12 cellular contexts compared by ENCODE assay signal in the genomic region with DNA sequence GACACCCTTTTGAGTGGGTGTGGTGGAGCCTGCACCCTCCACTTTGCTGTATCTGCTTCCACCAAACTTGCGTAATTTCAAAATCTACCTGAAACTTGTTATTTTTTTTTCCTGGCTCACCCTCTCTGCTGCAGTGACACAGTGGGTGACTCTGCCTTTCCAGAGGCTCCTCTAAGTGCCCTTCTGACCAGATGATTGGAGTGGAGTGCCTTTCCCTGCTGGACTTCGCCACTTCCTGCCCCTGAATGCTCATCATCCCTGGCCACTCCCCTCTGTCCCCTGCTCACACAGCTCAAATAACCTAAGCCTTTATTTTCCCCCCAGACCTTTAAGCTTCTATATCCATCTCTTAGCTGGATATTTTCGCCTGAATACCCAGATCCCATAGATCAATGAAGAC.
DNase-seq lines count a peak whose midpoint lies in the region; ATAC-seq and TF ChIP-seq lines count a peak whose summit lies in the region.
"Had no signal": no experiment of that assay in that cellular context is flagged by ENCODE, and none has a peak within 500 bp of the region (broad histone marks: within the 10 kb centered on the region; RNA-seq: fewer than 3 reads in every experiment).

No MANE protein-coding gene starts in this region.

- no peaks in the 10 kb centered on the region for H3K27me3 Mint-ChIP-seq in activated naive CD4-positive, alpha-beta T cell treated with anti-CD3 and anti-CD28 coated beads, Interleukin-2, amount 50 U/mL, for 24 hours

- DNase-seq in activated naive CD4-positive, alpha-beta T cell treated with Interleukin-2 at 50 U/mL for 16 hours, result no peak
- no peak for DNase-seq in left colon
- peak; percentile 61 to 67 for DNase-seq in thyroid gland
- no peak for DNase-seq in stimulated activated effector memory CD8-positive, alpha-beta T cell treated with anti-CD3 and anti-CD28 coated beads, Interleukin-12 subunit alpha, Interleukin-12 subunit beta, amount 100 ng/mL, for 72 hours (ENCODE audit: low spot score in 2 of 2)
- DNase-seq in heart right ventricle, result no peak
- DNase-seq: Caco-2; CD8-positive, alpha-beta memory T cell; GM23248; H7 had no signal

- 0 out of 2 replicates have a peak overlapping the region, but pooled peaks have one; percentile 25 for H2AFZ ChIP-seq in Loucy (ENCODE audit: low read length)
- H2AFZ ChIP-seq: GM23248 had no signal

- no peaks in the 10 kb centered on the region for H3K36me3 ChIP-seq in Loucy (ENCODE audit: insufficient read depth, low read length)
- H3K36me3 ChIP-seq in thyroid gland, result no peaks in the 10 kb centered on the region
- no peaks in the 10 kb centered on the region for H3K36me3 ChIP-seq in heart right ventricle

- no peaks in the 10 kb centered on the region for H4K20me1 ChIP-seq in Loucy (ENCODE audit: insufficient read depth, low read length, poor library complexity, severe bottlenecking)

- intact Hi-C loops in left colon (cut with DNase I, micrococcal nuclease), result no loop called here
- intact Hi-C loops in thyroid gland (cut with DNase I), result no loop called here
- intact Hi-C loops in heart right ventricle (cut with DNase I), result no loop called here

- TF ChIP-seq POLR2A in thyroid gland (IDR thresholded peaks at IDR 0.05), result no peak

- ATAC-seq in left colon (peak; percentile 63), heart right ventricle (no peak)
- ATAC-seq in stimulated activated effector memory CD8-positive, alpha-beta T cell treated with anti-CD3 and anti-CD28 coated beads, Interleukin-12 subunit alpha, Interleukin-12 subunit beta, amount 100 ng/mL, for 72 hours, result no peak

- H3K4me3 ChIP-seq in Loucy (ENCODE audit: low read length, poor library complexity, severe bottlenecking) (no peak overlapping the region), thyroid gland (replicated peaks in 1 of 3) (no peak overlapping the region), heart right ventricle (no peak overlapping the region)
- H3K4me3 ChIP-seq: GM23248 had no signal

- no peak overlapping the region for H3K27ac ChIP-seq in thyroid gland
- no peak overlapping the region for H3K27ac ChIP-seq in heart right ventricle
- H3K27ac ChIP-seq: GM23248 had no signal

- TF ChIP-seq CTCF in Loucy (conservative IDR thresholded peaks at IDR 0.05; ENCODE audit: low read length) (no peak), thyroid gland (IDR thresholded peaks at IDR 0.05) (no peak), heart right ventricle (IDR thresholded peaks at IDR 0.05) (no peak)

- H3K4me2 ChIP-seq in Loucy (ENCODE audit: low read depth, low read length, poor library complexity, severe bottlenecking), result no peak overlapping the region

- H3K4me3 Mint-ChIP-seq in activated naive CD4-positive, alpha-beta T cell treated with anti-CD3 and anti-CD28 coated beads, Interleukin-2, amount 50 U/mL, for 24 hours, result no peak overlapping the region
- no peak overlapping the region for H3K4me3 Mint-ChIP-seq in stimulated activated effector memory CD8-positive, alpha-beta T cell treated with anti-CD3 and anti-CD28 coated beads, Interleukin-12 subunit alpha, Interleukin-12 subunit beta, amount 100 ng/mL, for 72 hours
- H3K4me3 Mint-ChIP-seq: CD8-positive, alpha-beta memory T cell; IgD-negative memory B cell had no signal

- no peaks in the 10 kb centered on the region for H3K9me2 ChIP-seq in Loucy (replicated peaks; ENCODE audit: low read depth, low read length)

- H3K4me1 ChIP-seq in Loucy (ENCODE audit: insufficient read depth, low read length, poor library complexity, severe bottlenecking) (peaks cover 24% of the 10 kb centered on the region), thyroid gland (peaks cover 0 to 6% of the 10 kb centered on the region in 2 donors), heart right ventricle (peaks cover 0 to 12% (median 0%) of the 10 kb centered on the region in 9 donors)
- H3K4me1 ChIP-seq: Caco-2 had no signal

- H3K79me2 ChIP-seq in Loucy (ENCODE audit: insufficient read depth, low read length), result no peaks in the 10 kb centered on the region

- peaks cover 6% of the 10 kb centered on the region; the same call in 1 of the 2 replicates for H3F3A ChIP-seq in Loucy (ENCODE audit: low read depth)

- 57 to 71% methylated on average over 3 of the region's 3 CpGs for WGBS in thyroid gland, 2 donors
- WGBS in heart right ventricle, 2 donors, result 92% methylated on average over 3 of the region's 3 CpGs

- H3K27ac Mint-ChIP-seq in activated naive CD4-positive, alpha-beta T cell treated with anti-CD3 and anti-CD28 coated beads, Interleukin-2, amount 50 U/mL, for 24 hours, result peak overlapping the region; percentile 26
- H3K27ac Mint-ChIP-seq in stimulated activated effector memory CD8-positive, alpha-beta T cell treated with anti-CD3 and anti-CD28 coated beads, Interleukin-12 subunit alpha, Interleukin-12 subunit beta, amount 100 ng/mL, for 72 hours, result no peak overlapping the region

- no peaks in the 10 kb centered on the region for H3K36me3 Mint-ChIP-seq in activated naive CD4-positive, alpha-beta T cell treated with anti-CD3 and anti-CD28 coated beads, Interleukin-2, amount 50 U/mL, for 24 hours
- no peaks in the 10 kb centered on the region for H3K36me3 Mint-ChIP-seq in stimulated activated effector memory CD8-positive, alpha-beta T cell treated with anti-CD3 and anti-CD28 coated beads, Interleukin-12 subunit alpha, Interleukin-12 subunit beta, amount 100 ng/mL, for 72 hours
- H3K36me3 Mint-ChIP-seq: IgD-negative memory B cell had no signal

- no peaks in the 10 kb centered on the region for H3K9me3 ChIP-seq in Loucy (ENCODE audit: insufficient read depth, low read depth, low read length)
- no peaks in the 10 kb centered on the region for H3K9me3 ChIP-seq in thyroid gland
- H3K9me3 ChIP-seq in heart right ventricle, result peaks cover 0 to 6% (median 0%) of the 10 kb centered on the region in 11 donors
- H3K9me3 ChIP-seq: Caco-2 had no signal

- H3K4me1 Mint-ChIP-seq in activated naive CD4-positive, alpha-beta T cell treated with anti-CD3 and anti-CD28 coated beads, Interleukin-2, amount 50 U/mL, for 24 hours, result peaks cover 10% of the 10 kb centered on the region
- peaks cover 10% of the 10 kb centered on the region for H3K4me1 Mint-ChIP-seq in stimulated activated effector memory CD8-positive, alpha-beta T cell treated with anti-CD3 and anti-CD28 coated beads, Interleukin-12 subunit alpha, Interleukin-12 subunit beta, amount 100 ng/mL, for 72 hours

- no peaks in the 10 kb centered on the region for H3K27me3 ChIP-seq in Loucy (ENCODE audit: insufficient read depth, low read length, poor library complexity, severe bottlenecking)
- H3K27me3 ChIP-seq in thyroid gland, result no peaks in the 10 kb centered on the region
- no peaks in the 10 kb centered on the region for H3K27me3 ChIP-seq in heart right ventricle

- no peak overlapping the region for H3K9ac ChIP-seq in Loucy (ENCODE audit: low read depth, low read length, poor library complexity, severe bottlenecking)
- H3K9ac ChIP-seq: GM23248 had no signal

- H3K9me3 Mint-ChIP-seq in activated naive CD4-positive, alpha-beta T cell treated with anti-CD3 and anti-CD28 coated beads, Interleukin-2, amount 50 U/mL, for 24 hours, result no peaks in the 10 kb centered on the region
- H3K9me3 Mint-ChIP-seq in stimulated activated effector memory CD8-positive, alpha-beta T cell treated with anti-CD3 and anti-CD28 coated beads, Interleukin-12 subunit alpha, Interleukin-12 subunit beta, amount 100 ng/mL, for 72 hours, result no peaks in the 10 kb centered on the region
- H3K9me3 Mint-ChIP-seq: CD8-positive, alpha-beta memory T cell had no signal

Comparison
In these comparisons a context has a peak if more than half of its experiments do, and no peak if none do; other contexts are left out.
1. DNase-seq: peak in thyroid gland (2 of 2); none in activated naive CD4-positive, alpha-beta T cell treated with Interleukin-2 at 50 U/mL for 16 hours (single experiment), left colon (0 of 2), stimulated activated effector memory CD8-positive, alpha-beta T cell treated with anti-CD3 and anti-CD28 coated beads, Interleukin-12 subunit alpha, Interleukin-12 subunit beta, amount 100 ng/mL, for 72 hours (0 of 2) and heart right ventricle (0 of 2).